12 cellular contexts compared by ENCODE assay signal in the genomic region with DNA sequence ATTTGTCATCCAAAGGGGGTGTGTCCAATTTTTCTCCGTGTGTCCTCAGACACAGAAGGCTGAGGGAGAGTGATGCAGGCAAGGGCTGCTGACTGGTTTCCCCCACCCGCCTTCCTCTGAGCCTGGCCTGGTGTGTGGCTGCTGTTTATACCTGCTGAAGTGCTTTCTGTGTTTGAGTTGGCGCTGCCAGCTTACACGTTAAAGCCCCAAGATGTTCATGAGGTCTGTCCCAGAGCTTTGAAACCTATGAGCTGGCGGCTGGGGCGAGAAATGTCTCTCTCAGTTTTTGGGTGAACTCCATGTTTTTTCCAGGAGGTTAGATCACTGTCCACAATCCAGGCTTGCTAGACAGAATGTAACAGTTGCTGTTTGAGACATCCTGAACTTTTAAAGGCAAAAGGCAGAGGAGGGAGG.
A peak's percentile ranks its signal among the peaks of the same experiment; 100 is the strongest.
DNase-seq lines count a peak whose midpoint lies in the region; ATAC-seq and TF ChIP-seq lines count a peak whose summit lies in the region.
"Had no signal": no experiment of that assay in that cellular context is flagged by ENCODE, and none has a peak within 500 bp of the region (broad histone marks: within the 10 kb centered on the region; RNA-seq: fewer than 3 reads in every experiment).

No MANE protein-coding gene starts in this region.

- WGBS in heart right ventricle, 2 donors, result 67 to 68% methylated on average over 6 of the region's 6 CpGs
- 14 to 16% (median 14%) methylated on average over 6 of the region's 6 CpGs for WGBS in ovary, 3 donors

- DNase-seq in AG08395 (ENCODE audit: low spot score) (peak; percentile 41), SJSA1 (ENCODE audit: low read depth in 1 of 2, low spot score in 2 of 2) (no peak), heart right ventricle (peak in 1 of 2 donors; percentile 5), ovary (peak; percentile 17 to 57 (median 24)), nucleus accumbens (lab: John Stamatoyannopoulos, UW) (no peak), NCI-H524 (lab: John Stamatoyannopoulos, UW) (no peak), NCI-H1436 (lab: John Stamatoyannopoulos, UW) (no peak)
- DNase-seq: activated CD4-positive, alpha-beta memory T cell treated with anti-CD3 and anti-CD28 coated beads for 36 hours; NCI-H2171 had no signal

- H3K9me3 ChIP-seq in SJSA1 (replicated peaks) (no peaks in the 10 kb centered on the region), heart right ventricle (no peaks in the 10 kb centered on the region), ovary (no peaks in the 10 kb centered on the region)
- H3K9me3 ChIP-seq: neutrophil had no signal

- TF ChIP-seq CTCF in heart right ventricle (IDR thresholded peaks at IDR 0.05), result no peak
- no peak for TF ChIP-seq CTCF in ovary (IDR thresholded peaks at IDR 0.05)

- ATAC-seq in heart right ventricle, result peak; percentile 47 to 91 (median 70)
- ATAC-seq in HG03460 (IDR thresholded peaks at IDR 0.05; ENCODE audit: unreplicated experiment), result no peak

- H3K4me1 ChIP-seq in SJSA1 (replicated peaks), result peaks cover 30% of the 10 kb centered on the region
- peaks cover 0 to 11% (median 0%) of the 10 kb centered on the region in 9 donors for H3K4me1 ChIP-seq in heart right ventricle
- peaks cover 3% of the 10 kb centered on the region for H3K4me1 ChIP-seq in ovary (ENCODE audit: insufficient read depth)

- TF ChIP-seq EP300 in ovary (IDR thresholded peaks at IDR 0.05), result no peak

- H3K27ac ChIP-seq in SJSA1 (peak overlapping the region; percentile 20; the same call in 1 of the 2 replicates), heart right ventricle (peak overlapping the region in 7 of 10 donors; percentile 34 to 58 (median 49)), ovary (peak overlapping the region in 1 of 2 donors; percentile 5)
- H3K27ac ChIP-seq: neutrophil, SK-N-MC had no signal

- intact Hi-C loops in heart right ventricle (cut with DNase I), result no loop called here
- intact Hi-C loops in ovary (cut with DNase I), result no loop called here

- H3K36me3 ChIP-seq in SJSA1, result no peaks in the 10 kb centered on the region
- H3K36me3 ChIP-seq in heart right ventricle, result no peaks in the 10 kb centered on the region
- no peaks in the 10 kb centered on the region for H3K36me3 ChIP-seq in ovary
- H3K36me3 ChIP-seq: neutrophil had no signal

- H3K4me3 ChIP-seq in SJSA1 (no peak overlapping the region), heart right ventricle (no peak overlapping the region), ovary (no peak overlapping the region)
- H3K4me3 ChIP-seq: SK-N-MC had no signal

- no peaks in the 10 kb centered on the region for H3K27me3 ChIP-seq in SJSA1 (replicated peaks)
- no peaks in the 10 kb centered on the region for H3K27me3 ChIP-seq in heart right ventricle
- no peaks in the 10 kb centered on the region for H3K27me3 ChIP-seq in ovary
- H3K27me3 ChIP-seq: neutrophil had no signal

- no peak for TF ChIP-seq POLR2A in ovary (IDR thresholded peaks at IDR 0.05)

Comparison
In these comparisons a context has a peak if more than half of its experiments do, and no peak if none do; other contexts are left out.
1. DNase-seq: peak in AG08395 (single experiment) and ovary (5 of 5); none in SJSA1 (0 of 2), nucleus accumbens (0 of 56), NCI-H524 (0 of 2) and NCI-H1436 (single experiment).